In genomic region chr1:153990468-153991150, GRCh38 we compare ENCODE assay signal across 8 cellular contexts. TPM values are rescaled to one million over a fixed set of nuclear protein-coding genes. Genes with fewer than 3 reads are reported as not detected.
DNase-seq lines count a peak whose midpoint lies in the region; ATAC-seq and TF ChIP-seq lines count a peak whose summit lies in the region.

Gene RPS27, plus strand, starts transcription at chr1:153990762. Its CDS starts 35 bp downstream, at chr1:153990797.

- H3K18ac ChIP-seq in mesenchymal stem cell (ENCODE audit: low read depth in 1 of 2, low read length in 2 of 2) = peak within 1 kb of the TSS; percentile 85 to 98

- H3K4me3 ChIP-seq in NT2/D1 (ENCODE audit: insufficient read length, low read depth) (peak within 1 kb of the TSS; percentile 91), endocrine pancreas (ENCODE audit: control insufficient read depth, insufficient read depth, low read length) (peak within 1 kb of the TSS; percentile 98), mesenchymal stem cell (ENCODE audit: insufficient read depth in 1 of 2, low read depth in 1 of 2, low read length in 2 of 2) (peak within 1 kb of the TSS; percentile 82 to 93)

- peaks cover 42% of the 10 kb centered on the region for H3K36me3 Mint-ChIP-seq in activated CD8-positive, alpha-beta memory T cell treated with anti-CD3 and anti-CD28 coated beads, Interleukin-2, amount 10 ng/mL, durations not matched to agents 7 days and 5 days

- peak within 1 kb of the TSS; percentile 99 for H3K9ac ChIP-seq in NT2/D1 (ENCODE audit: insufficient read length, low read depth)
- H3K9ac ChIP-seq in endocrine pancreas (ENCODE audit: control insufficient read depth, insufficient read depth, low read length) = peak within 1 kb of the TSS; percentile 99
- H3K9ac ChIP-seq in mesenchymal stem cell (ENCODE audit: low read length) = peak within 1 kb of the TSS; percentile 98

- peak within 1 kb of the TSS; percentile 99 for H3K27ac Mint-ChIP-seq in activated CD8-positive, alpha-beta memory T cell treated with anti-CD3 and anti-CD28 coated beads, Interleukin-2, amount 10 ng/mL, durations not matched to agents 7 days and 5 days

- no peak within 1 kb of the TSS for H3K23ac ChIP-seq in mesenchymal stem cell (ENCODE audit: low read length in 2 of 2)

- no peaks in the 10 kb centered on the region for H3K79me1 ChIP-seq in mesenchymal stem cell (replicated peaks; ENCODE audit: low read length, poor library complexity, severe bottlenecking)

- DNase-seq in CMK (ENCODE audit: low read depth) = peak; percentile 98
- DNase-seq in GM20000 (ENCODE audit: low spot score) = peak; percentile 92
- DNase-seq in HUDEP-2 (lab: John Stamatoyannopoulos, UW; ENCODE audit: unreplicated experiment in 76 of 76) = peak in 75 of 76 experiments; percentile 18 to 95 (median 86)
- peak; percentile 98 for DNase-seq in NT2/D1 (ENCODE audit: low read depth, low spot score)
- DNase-seq in activated CD8-positive, alpha-beta memory T cell treated with anti-CD3 and anti-CD28 coated beads, Interleukin-2, amount 10 ng/mL, durations not matched to agents 7 days and 5 days = peak; percentile 95
- DNase-seq in mesenchymal stem cell = peak; percentile 98
- DNase-seq in stimulated activated CD8-positive, alpha-beta memory T cell treated with anti-CD3 and anti-CD28 coated beads, Interleukin-12 subunit alpha, Interleukin-12 subunit beta, amount 100 ng/mL, for 4 hours (ENCODE audit: low read depth) = peak; percentile 72

- H3K27me3 Mint-ChIP-seq in activated CD8-positive, alpha-beta memory T cell treated with anti-CD3 and anti-CD28 coated beads, Interleukin-2, amount 10 ng/mL, durations not matched to agents 7 days and 5 days = no peaks in the 10 kb centered on the region

- ATAC-seq in activated CD8-positive, alpha-beta memory T cell treated with anti-CD3 and anti-CD28 coated beads, Interleukin-2, amount 10 ng/mL, durations not matched to agents 7 days and 5 days = peak; percentile 82

- H3K4me1 Mint-ChIP-seq in activated CD8-positive, alpha-beta memory T cell treated with anti-CD3 and anti-CD28 coated beads, Interleukin-2, amount 10 ng/mL, durations not matched to agents 7 days and 5 days = peaks cover 45% of the 10 kb centered on the region

- H3K4me1 ChIP-seq in NT2/D1 (ENCODE audit: insufficient read depth, insufficient read length) (no peaks in the 10 kb centered on the region), endocrine pancreas (ENCODE audit: control insufficient read depth, insufficient read depth, low read length) (peaks cover 9% of the 10 kb centered on the region), mesenchymal stem cell (ENCODE audit: control insufficient read depth, insufficient read depth, low read depth, low read length) (no peaks in the 10 kb centered on the region)

- H2AFZ ChIP-seq in mesenchymal stem cell (ENCODE audit: low read depth, low read length) = no peak within 1 kb of the TSS

- peak within 1 kb of the TSS; percentile 98 for H3K4me3 Mint-ChIP-seq in activated CD8-positive, alpha-beta memory T cell treated with anti-CD3 and anti-CD28 coated beads, Interleukin-2, amount 10 ng/mL, durations not matched to agents 7 days and 5 days

- no peaks in the 10 kb centered on the region for H3K27me3 ChIP-seq in NT2/D1 (ENCODE audit: insufficient read depth, insufficient read length)
- H3K27me3 ChIP-seq in endocrine pancreas (ENCODE audit: control insufficient read depth, insufficient read depth, low read length) = no peaks in the 10 kb centered on the region
- no peaks in the 10 kb centered on the region for H3K27me3 ChIP-seq in mesenchymal stem cell (ENCODE audit: control insufficient read depth in 1 of 2, insufficient read depth in 1 of 2, low read length in 2 of 2)

- TF ChIP-seq CTCF in GM20000 (IDR thresholded peaks at IDR 0.05; ENCODE audit: extremely low read depth, missing control alignments) = no peak

- peak within 1 kb of the TSS; percentile 48 for H3K4me2 ChIP-seq in mesenchymal stem cell (ENCODE audit: low read length, poor library complexity, severe bottlenecking)

- peak within 1 kb of the TSS; percentile 77 for H2BK120ac ChIP-seq in mesenchymal stem cell (ENCODE audit: low read depth, low read length)

- H3K9me3 ChIP-seq in NT2/D1 (ENCODE audit: insufficient read depth, low read length) (no peaks in the 10 kb centered on the region), endocrine pancreas (ENCODE audit: control insufficient read depth, low read length) (no peaks in the 10 kb centered on the region), mesenchymal stem cell (ENCODE audit: control insufficient read depth, low read length) (no peaks in the 10 kb centered on the region)

- H3K14ac ChIP-seq in mesenchymal stem cell (ENCODE audit: low read length in 2 of 2) = peak within 1 kb of the TSS in 1 of 2 experiments; percentile 74

- CTCF ChIA-PET in activated CD8-positive, alpha-beta memory T cell treated with anti-CD3 and anti-CD28 coated beads, Interleukin-2, amount 10 ng/mL, durations not matched to agents 7 days and 5 days (lab: Charles Lee) = interaction anchor here (1.0 to 3.2 kb wide), 7 partner anchors 13 to 319 kb away, joined by 3 to 18 read pairs (median 4); partner anchors contain the start of genes JTB and SLC39A1

- H4K8ac ChIP-seq in mesenchymal stem cell (ENCODE audit: low read length) = peak within 1 kb of the TSS; percentile 81

- peak within 1 kb of the TSS; percentile 81 for H2BK5ac ChIP-seq in mesenchymal stem cell (ENCODE audit: low read depth, low read length, poor library complexity, severe bottlenecking)

- H3K36me3 ChIP-seq in NT2/D1 (ENCODE audit: insufficient read depth, insufficient read length, low read length) (peaks cover 48% of the 10 kb centered on the region), endocrine pancreas (ENCODE audit: control insufficient read depth, insufficient read depth, low read length) (no peaks in the 10 kb centered on the region), mesenchymal stem cell (ENCODE audit: control insufficient read depth in 1 of 2, insufficient read depth in 2 of 2, low read depth in 1 of 2, low read length in 2 of 2) (peaks cover 20 to 42% of the 10 kb centered on the region in 2 experiments)

- H2AK5ac ChIP-seq in mesenchymal stem cell (ENCODE audit: low read length, severe bottlenecking) = peak within 1 kb of the TSS; percentile 90

- H3K9me3 Mint-ChIP-seq in activated CD8-positive, alpha-beta memory T cell treated with anti-CD3 and anti-CD28 coated beads, Interleukin-2, amount 10 ng/mL, durations not matched to agents 7 days and 5 days (ENCODE audit: low read depth) = peaks cover 1% of the 10 kb centered on the region

- H2BK15ac ChIP-seq in mesenchymal stem cell (ENCODE audit: low read depth, poor library complexity, severe bottlenecking) = no peak within 1 kb of the TSS

- peak within 1 kb of the TSS; percentile 92 to 96 for H3K4ac ChIP-seq in mesenchymal stem cell (ENCODE audit: low read depth in 1 of 2, low read length in 2 of 2)

- H2BK12ac ChIP-seq in mesenchymal stem cell (ENCODE audit: low read length in 2 of 2) = no peak within 1 kb of the TSS

- peak within 1 kb of the TSS; percentile 89 for H3K27ac ChIP-seq in mesenchymal stem cell (ENCODE audit: low read length, poor library complexity, severe bottlenecking)

- H4K91ac ChIP-seq in mesenchymal stem cell (ENCODE audit: low read length) = peak within 1 kb of the TSS; percentile 77

- under 1% methylated on average over 27 of the region's 36 CpGs for WGBS in mesenchymal stem cell

RNA-seq across cellular contexts. Expression of gene RPS27, which starts in this region (rescaled TPM):
- 1,000 to 10,000 TPM; 1,223 to 1,678 TPM for total RNA-seq in activated CD8-positive, alpha-beta memory T cell treated with anti-CD3 and anti-CD28 coated beads, Interleukin-2, amount 10 ng/mL, durations not matched to agents 7 days and 5 days
- polyA plus RNA-seq in mesenchymal stem cell (2013, experiment 1 of 2) = 14,565 TPM
- 13,784 TPM for polyA plus RNA-seq in mesenchymal stem cell (2013, experiment 2 of 2)

Comparison
In these comparisons a context has a peak if more than half of its experiments do, and no peak if none do; other contexts are left out.
1. Peak in every context shown above with its lines: DNase-seq, ATAC-seq, H3K4me3 ChIP-seq and H3K27ac ChIP-seq.